In genomic region chr16:89721644-89722391, GRCh38 we compare ENCODE assay signal across 8 cellular contexts. TPM values are rescaled to one million over a fixed set of nuclear protein-coding genes. Genes with fewer than 3 reads are reported as not detected.
A peak's percentile ranks its signal among the peaks of the same experiment; 100 is the strongest.
DNase-seq lines count a peak whose midpoint lies in the region; ATAC-seq and TF ChIP-seq lines count a peak whose summit lies in the region.

No MANE protein-coding gene starts in this region.

- H3K27me3 ChIP-seq in gastroesophageal sphincter (no peaks in the 10 kb centered on the region), ovary (no peaks in the 10 kb centered on the region)

- H3K9me3 ChIP-seq in gastroesophageal sphincter (no peaks in the 10 kb centered on the region), ovary (no peaks in the 10 kb centered on the region)

- ATAC-seq in HG02973 (IDR thresholded peaks at IDR 0.05; ENCODE audit: unreplicated experiment) (peak; percentile 24), gastroesophageal sphincter (peak; percentile 40)

- H3K36me3 ChIP-seq in gastroesophageal sphincter: peaks cover 0 to 42% of the 10 kb centered on the region in 2 donors
- H3K36me3 ChIP-seq in ovary: no peaks in the 10 kb centered on the region

- intact Hi-C loops in ovary (cut with DNase I): no loop called here

- peak in 1 of 2 donors; percentile 28 for TF ChIP-seq POLR2A in gastroesophageal sphincter (IDR thresholded peaks at IDR 0.05)
- no peak for TF ChIP-seq POLR2A in ovary (IDR thresholded peaks at IDR 0.05)

- H3K4me1 ChIP-seq in gastroesophageal sphincter: peaks cover 0 to 51% (median 27%) of the 10 kb centered on the region in 3 donors
- H3K4me1 ChIP-seq in ovary (ENCODE audit: insufficient read depth): peaks cover 11% of the 10 kb centered on the region

- TF ChIP-seq EP300 in gastroesophageal sphincter (IDR thresholded peaks at IDR 0.05) (no peak), ovary (IDR thresholded peaks at IDR 0.05) (no peak)

- DNase-seq in NCI-H748 (lab: John Stamatoyannopoulos, UW; ENCODE audit: unreplicated experiment) (peak; percentile 43), NCI-H748 treated with DMSO at 0.1 percent for 48 hours (lab: John Stamatoyannopoulos, UW) (no peak), RPMI7951 (ENCODE audit: low read depth) (peak; percentile 64), ovary (peak in 2 of 5 donors; percentile 23 to 61), ureter (ENCODE audit: low spot score) (peak; percentile 76)
- DNase-seq in activated effector memory CD4-positive, alpha-beta T cell treated with Interleukin-2 at 50 U/mL for 16 hours: peak; percentile 92

- no CpG with 5 or more reads among the region's 99 CpGs for WGBS in gastroesophageal sphincter (ENCODE audit: low coverage in 1 of 2), 2 donors
- 0 to 2% (median 1%) methylated on average over 52 to 99 of the region's 99 CpGs for WGBS in ovary, 3 donors

- peak overlapping the region; percentile 90 to 94 (median 93) for H3K27ac ChIP-seq in gastroesophageal sphincter
- H3K27ac ChIP-seq in ovary: peak overlapping the region; percentile 26 to 95

- TF ChIP-seq CTCF in gastroesophageal sphincter (IDR thresholded peaks at IDR 0.05) (peak in 1 of 4 experiments; percentile 2), ovary (IDR thresholded peaks at IDR 0.05) (no peak)

- H3K4me3 ChIP-seq in gastroesophageal sphincter: peak overlapping the region; percentile 84 to 86
- H3K4me3 ChIP-seq in ovary: peak overlapping the region; percentile 94

RNA-seq across cellular contexts. Expression of gene ZNF276, which starts 0.5 kb away (rescaled TPM):
- total RNA-seq in RPMI7951 (2014; rRNA removed; shearing (Covaris generic)): 6.8 and 11.4 TPM in 2 replicates
- 10 to 100 TPM; 16.7 to 45.8 (median 18.2) TPM for total RNA-seq in gastroesophageal sphincter
- 10 to 100 TPM; 21.7 to 39.9 (median 28.3) TPM for total RNA-seq in ovary
- polyA plus RNA-seq in ovary: 10 to 100 TPM in 1 of 2 donors, 1 to 10 TPM in 1; 7.1 to 25.2 TPM
- total RNA-seq in ureter: 44.1 TPM

RNA-seq across cellular contexts. Expression of gene VPS9D1, which starts 1.1 kb away (rescaled TPM):
- 2.8 and 3.5 TPM in 2 replicates for total RNA-seq in RPMI7951 (2014; rRNA removed; shearing (Covaris generic))
- 10 to 100 TPM in 1 of 4 donors, 1 to 10 TPM in 3; 4.4 to 10.1 (median 7.3) TPM for total RNA-seq in gastroesophageal sphincter
- 10 to 100 TPM in 4 of 7 donors, 1 to 10 TPM in 3; 4.2 to 15.5 (median 10.0) TPM for total RNA-seq in ovary
- 1 to 10 TPM in 1 of 2 donors, under 1 TPM in 1; 0.50 to 9.7 TPM for polyA plus RNA-seq in ovary
- 17.7 TPM for total RNA-seq in ureter

RNA-seq across cellular contexts. Expression of gene SPATA2L, which starts 20.3 kb away (rescaled TPM):
- total RNA-seq in RPMI7951 (2014; rRNA removed; shearing (Covaris generic)): 9.5 and 15.1 TPM in 2 replicates
- total RNA-seq in gastroesophageal sphincter: 10 to 100 TPM in 3 of 4 donors, 1 to 10 TPM in 1; 8.7 to 21.8 (median 13.2) TPM
- total RNA-seq in ovary: 10 to 100 TPM in 4 of 7 donors, 1 to 10 TPM in 3; 3.6 to 29.8 (median 11.1) TPM
- 1 to 10 TPM in 1 of 2 donors, under 1 TPM in 1; 0.42 to 4.8 TPM for polyA plus RNA-seq in ovary
- 7.7 TPM for total RNA-seq in ureter

RNA-seq across cellular contexts. Expression of gene CDK10, which starts 35.3 kb away (rescaled TPM):
- total RNA-seq in RPMI7951 (2014; rRNA removed; shearing (Covaris generic)): 24.5 and 29.0 TPM in 2 replicates
- total RNA-seq in gastroesophageal sphincter (10 to 100 TPM; 24.1 to 44.0 (median 28.9) TPM), ovary (10 to 100 TPM; 22.8 to 62.1 (median 51.9) TPM), ureter (89.8 TPM)
- polyA plus RNA-seq in ovary: 10 to 100 TPM; 16.9 to 54.5 TPM
